Comparison of ENCODE assay signal across 17 cellular contexts in genomic region chrX:15142084-15142715, GRCh38.
A peak's percentile ranks its signal among the peaks of the same experiment; 100 is the strongest.
DNase-seq lines count a peak whose midpoint lies in the region; ATAC-seq and TF ChIP-seq lines count a peak whose summit lies in the region.
"Had no signal": no experiment of that assay in that cellular context is flagged by ENCODE, and none has a peak within 500 bp of the region (broad histone marks: within the 10 kb centered on the region; RNA-seq: fewer than 3 reads in every experiment).

No MANE protein-coding gene starts in this region.

- CTCF ChIA-PET in activated naive CD4-positive, alpha-beta T cell treated with anti-CD3 and anti-CD28 coated beads, Interleukin-2, amount 10 ng/mL, durations not matched to agents 7 days and 5 days (lab: Charles Lee): interaction anchor here (1.1 to 3.2 kb wide), 5 partner anchors 13 to 131 kb away, joined by 3 to 27 read pairs (median 6); no protein-coding TSS in a partner anchor

- H3K27ac ChIP-seq in foreskin keratinocyte: no peak overlapping the region

- H3K9me3 Mint-ChIP-seq in activated naive CD4-positive, alpha-beta T cell treated with anti-CD3 and anti-CD28 coated beads, Interleukin-2, amount 10 ng/mL, durations not matched to agents 7 days and 5 days: no peaks in the 10 kb centered on the region
- H3K9me3 Mint-ChIP-seq in T-helper 1 cell treated with Interleukin-12 subunit alpha and Interleukin-12 subunit beta and Interleukin-4 antibody, amounts not matched to agents 30 μg/mL and 1 μg/mL, for 36 hours: no peaks in the 10 kb centered on the region

- peak; percentile 58 for ATAC-seq in foreskin keratinocyte

- H3K27ac Mint-ChIP-seq in activated naive CD4-positive, alpha-beta T cell treated with anti-CD3 and anti-CD28 coated beads, Interleukin-2, amount 10 ng/mL, durations not matched to agents 7 days and 5 days: peak overlapping the region; percentile 89
- peak overlapping the region; percentile 77 for H3K27ac Mint-ChIP-seq in T-helper 1 cell treated with Interleukin-12 subunit alpha and Interleukin-12 subunit beta and Interleukin-4 antibody, amounts not matched to agents 30 μg/mL and 1 μg/mL, for 36 hours
- H3K27ac Mint-ChIP-seq: B cell had no signal

- H3K27me3 ChIP-seq in foreskin keratinocyte: no peaks in the 10 kb centered on the region

- H3K4me1 Mint-ChIP-seq in activated naive CD4-positive, alpha-beta T cell treated with anti-CD3 and anti-CD28 coated beads, Interleukin-2, amount 10 ng/mL, durations not matched to agents 7 days and 5 days: peaks cover 19% of the 10 kb centered on the region
- H3K4me1 Mint-ChIP-seq in T-helper 1 cell treated with Interleukin-12 subunit alpha and Interleukin-12 subunit beta and Interleukin-4 antibody, amounts not matched to agents 30 μg/mL and 1 μg/mL, for 36 hours (ENCODE audit: low read depth): peaks cover 15% of the 10 kb centered on the region

- no peaks in the 10 kb centered on the region for H3K36me3 Mint-ChIP-seq in activated naive CD4-positive, alpha-beta T cell treated with anti-CD3 and anti-CD28 coated beads, Interleukin-2, amount 10 ng/mL, durations not matched to agents 7 days and 5 days
- peaks cover 1% of the 10 kb centered on the region for H3K36me3 Mint-ChIP-seq in T-helper 1 cell treated with Interleukin-12 subunit alpha and Interleukin-12 subunit beta and Interleukin-4 antibody, amounts not matched to agents 30 μg/mL and 1 μg/mL, for 36 hours (ENCODE audit: low read depth)

- no peaks in the 10 kb centered on the region for H3K27me3 Mint-ChIP-seq in activated naive CD4-positive, alpha-beta T cell treated with anti-CD3 and anti-CD28 coated beads, Interleukin-2, amount 10 ng/mL, durations not matched to agents 7 days and 5 days
- peaks cover 4% of the 10 kb centered on the region for H3K27me3 Mint-ChIP-seq in T-helper 1 cell treated with Interleukin-12 subunit alpha and Interleukin-12 subunit beta and Interleukin-4 antibody, amounts not matched to agents 30 μg/mL and 1 μg/mL, for 36 hours (ENCODE audit: low read depth)
- H3K27me3 Mint-ChIP-seq: B cell had no signal

- TF ChIP-seq CTCF in foreskin keratinocyte (conservative IDR thresholded peaks at IDR 0.05): no peak

- peak overlapping the region; percentile 48 for H3K4me3 Mint-ChIP-seq in activated naive CD4-positive, alpha-beta T cell treated with anti-CD3 and anti-CD28 coated beads, Interleukin-2, amount 10 ng/mL, durations not matched to agents 7 days and 5 days
- H3K4me3 Mint-ChIP-seq in T-helper 1 cell treated with Interleukin-12 subunit alpha and Interleukin-12 subunit beta and Interleukin-4 antibody, amounts not matched to agents 30 μg/mL and 1 μg/mL, for 36 hours: peak overlapping the region; percentile 21
- H3K4me3 Mint-ChIP-seq: B cell had no signal

- no peak for DNase-seq in activated naive CD4-positive, alpha-beta T cell treated with anti-CD3 and anti-CD28 coated beads, Interleukin-2, amount 10 ng/mL, durations not matched to agents 7 days and 5 days
- DNase-seq in activated naive CD4-positive, alpha-beta T cell treated with Interleukin-2 at 50 U/mL for 16 hours: no peak
- DNase-seq in foreskin keratinocyte (peak in 1 of 2 donors; percentile 15), GM19240 (ENCODE audit: insufficient read length, low spot score) (no peak), mesenteric fat pad (ENCODE audit: low spot score) (no peak), NCI-H2196 treated with DMSO at 0.1 percent for 48 hours (lab: John Stamatoyannopoulos, UW; ENCODE audit: unreplicated experiment) (no peak), ecto neural progenitor cell (ENCODE audit: low spot score) (no peak)
- DNase-seq: caudate nucleus; glutamatergic neuron; IMR-90; kidney; NCI-H2029; NCI-H774; SHP77; stimulated activated CD4-positive, alpha-beta T cell treated with anti-CD3 and anti-CD28 coated beads, Interleukin-1b, Interleukin-23, amount 100 ng/mL, for 48 hours had no signal

- no peaks in the 10 kb centered on the region for H3K4me1 ChIP-seq in foreskin keratinocyte
